Comparison of ENCODE assay signal across 16 cellular contexts in the genomic region with DNA sequence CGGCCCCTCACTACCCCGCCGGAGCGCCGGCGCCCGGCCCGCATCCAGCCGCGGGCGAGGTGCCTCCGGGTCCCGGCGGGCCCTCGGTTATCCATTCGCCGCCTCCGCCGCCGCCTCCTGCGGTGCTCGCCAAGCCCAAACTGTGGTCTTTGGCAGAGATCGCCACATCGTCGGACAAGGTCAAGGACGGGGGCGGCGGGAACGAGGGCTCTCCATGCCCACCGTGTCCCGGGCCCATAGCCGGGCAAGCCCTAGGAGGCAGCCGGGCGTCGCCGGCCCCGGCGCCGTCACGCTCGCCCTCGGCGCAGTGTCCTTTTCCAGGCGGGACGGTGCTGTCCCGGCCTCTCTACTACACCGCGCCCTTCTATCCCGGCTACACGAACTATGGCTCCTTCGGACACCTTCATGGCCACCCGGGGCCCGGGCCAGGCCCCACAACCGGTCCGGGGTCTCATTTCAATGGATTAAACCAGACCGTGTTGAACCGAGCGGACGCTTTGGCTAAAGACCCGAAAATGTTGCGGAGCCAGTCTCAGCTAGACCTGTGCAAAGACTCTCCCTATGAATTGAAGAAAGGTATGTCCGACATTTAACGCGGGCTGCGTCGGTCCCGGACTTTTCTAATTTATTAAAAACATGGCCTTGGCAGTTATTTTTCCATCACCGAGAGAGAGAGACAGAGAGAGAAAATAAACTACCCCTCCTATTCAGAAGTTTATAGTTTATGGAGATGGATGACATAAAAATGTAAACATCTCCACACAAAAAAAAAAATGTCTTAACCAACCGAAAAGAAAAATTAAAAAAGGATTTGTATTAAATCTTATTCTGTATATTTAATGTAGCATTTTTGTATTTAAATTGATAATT. TPM values are rescaled to one million over a fixed set of nuclear protein-coding genes. Genes with fewer than 3 reads are reported as not detected.
DNase-seq lines count a peak whose midpoint lies in the region; ATAC-seq, FAIRE-seq and TF ChIP-seq lines count a peak whose summit lies in the region.
"Had no signal": no experiment of that assay in that cellular context is flagged by ENCODE, and none has a peak within 500 bp of the region (broad histone marks: within the 10 kb centered on the region; RNA-seq: fewer than 3 reads in every experiment).

No MANE protein-coding gene starts in this region.

- no peaks in the 10 kb centered on the region for H3K79me1 ChIP-seq in H1 (ENCODE audit: low read depth, low read length)

- no peaks in the 10 kb centered on the region for H3K79me2 ChIP-seq in H1 (ENCODE audit: control insufficient read depth in 1 of 2, insufficient read depth in 2 of 2, low read length in 2 of 2)

- TF ChIP-seq POLR2A in H1 (IDR thresholded peaks at IDR 0.05; ENCODE audit: control extremely low read depth in 1 of 2, low read depth in 2 of 2, low read length in 2 of 2), result no peak

- no peak for TF ChIP-seq RAD21 in H1 (IDR thresholded peaks at IDR 0.05 in 1 of 2, conservative IDR thresholded peaks at IDR 0.05 in 1 of 2; ENCODE audit: low read depth in 2 of 2, low read length in 2 of 2)

- DNase-seq in H1 (ENCODE audit: low read depth in 1 of 2, low spot score in 2 of 2), result peak in 1 of 2 experiments; percentile 74
- DNase-seq in lung (ENCODE audit: low spot score), result no peak
- DNase-seq in H4 (ENCODE audit: low spot score), result no peak
- no peak for DNase-seq in hypothalamus (lab: John Stamatoyannopoulos, UW)
- DNase-seq in NCI-H1417 (lab: John Stamatoyannopoulos, UW), result no peak
- no peak for DNase-seq in SKM-1 treated with dmso at 0.1 percent for 144 hours (lab: John Stamatoyannopoulos, UW; ENCODE audit: unreplicated experiment)
- DNase-seq: activated CD8-positive, alpha-beta memory T cell treated with anti-CD3 and anti-CD28 coated beads for 24 hours; DMS153; NCI-H1694 treated with DMSO at 0.1 percent for 48 hours had no signal

- no peak overlapping the region; the same call in 1 of the 2 replicates for H3K18ac ChIP-seq in H1 (ENCODE audit: extremely low read depth, low read length)

- H2BK15ac ChIP-seq in H1 (ENCODE audit: low read length), result no peak overlapping the region

- H3K36me3 ChIP-seq in ES-I3 (ENCODE audit: insufficient read depth, low read length) (no peaks in the 10 kb centered on the region), H1 (ENCODE audit: control insufficient read depth in 2 of 4, insufficient read depth in 4 of 4, low read length in 3 of 4) (peaks cover 0 to 2% (median 0%) of the 10 kb centered on the region in 4 experiments; a peak in 1 of 8 replicates), lung (ENCODE audit: control insufficient read depth in 2 of 2, insufficient read depth in 2 of 2, low read length in 2 of 2) (no peaks in the 10 kb centered on the region)

- H3K4ac ChIP-seq in H1 (replicated peaks; ENCODE audit: insufficient read length, low read depth, low read length), result no peak overlapping the region

- H3K4me1 ChIP-seq in ES-I3 (ENCODE audit: insufficient read depth, low read length), result peaks cover 4% of the 10 kb centered on the region; the same call in 1 of the 2 replicates
- peaks cover 0 to 39% (median 22%) of the 10 kb centered on the region in 4 experiments; a peak in 6 of 7 replicates for H3K4me1 ChIP-seq in H1 (replicated peaks in 1 of 4; ENCODE audit: control insufficient read depth in 3 of 4, insufficient read depth in 4 of 4, low read length in 3 of 4)
- peaks cover 0 to 3% of the 10 kb centered on the region in 2 donors for H3K4me1 ChIP-seq in lung (ENCODE audit: control insufficient read depth in 2 of 2, insufficient read depth in 2 of 2, low read length in 2 of 2)

- no peak overlapping the region for H2AFZ ChIP-seq in H1 (ENCODE audit: low read length)

- no peak for FAIRE-seq in H1 (lab: Jason Lieb, UNC)

- POLR2A ChIA-PET in H1 (lab: Charles Lee; ENCODE audit: partially characterized antibody), result no interaction called here

- ATAC-seq in lung (ENCODE audit: insufficient read depth, low FRiP score), result no peak
- ATAC-seq: HCT116 had no signal

- H3K27ac ChIP-seq in 22Rv1 (peak overlapping the region; percentile 100), H1 (ENCODE audit: low read depth, low read length) (no peak overlapping the region), lung (ENCODE audit: low read depth in 1 of 2, low read length in 1 of 2) (peak overlapping the region; percentile 87 to 91)
- H3K27ac ChIP-seq: coronary artery, HL-60 had no signal

- H3K56ac ChIP-seq in H1 (replicated peaks; ENCODE audit: insufficient read length, low read depth, low read length), result no peak overlapping the region

- H2AK5ac ChIP-seq in H1 (ENCODE audit: low read depth, low read length), result no peak overlapping the region

- TF ChIP-seq CTCF in 22Rv1 (IDR thresholded peaks at IDR 0.05) (no peak), H1 (IDR thresholded peaks at IDR 0.05; ENCODE audit: control extremely low read depth in 1 of 3, insufficient read depth in 1 of 3, low read depth in 1 of 3, low read length in 3 of 3) (no peak), lung (IDR thresholded peaks at IDR 0.05; ENCODE audit: control extremely low read depth, extremely low read depth) (no peak)

- H4K91ac ChIP-seq in H1 (replicated peaks; ENCODE audit: insufficient read length, low read length), result no peak overlapping the region

- H4K8ac ChIP-seq in H1 (ENCODE audit: extremely low read depth, insufficient read depth, low read length), result no peak overlapping the region; the same call in 1 of the 2 replicates

- H4K5ac ChIP-seq in H1 (ENCODE audit: insufficient read length, low read depth, low read length), result no peak overlapping the region

- no peak overlapping the region for H3K23ac ChIP-seq in H1 (ENCODE audit: insufficient read length)

- H2BK5ac ChIP-seq in H1 (ENCODE audit: low read depth, low read length), result no peak overlapping the region

- no peak overlapping the region for H2BK20ac ChIP-seq in H1 (ENCODE audit: low read length)

- H3K4me2 ChIP-seq in H1 (ENCODE audit: insufficient read depth in 1 of 2, low read depth in 2 of 2, low read length in 2 of 2), result peak overlapping the region; percentile 95

- CTCF ChIA-PET in H1 (lab: Charles Lee; ENCODE audit: partially characterized antibody), result interaction anchor here (1.2 to 4.4 kb wide), 6 partner anchors 301 to 652 kb away, joined by 3 to 21 read pairs (median 8); a partner anchor contains a TSS

- WGBS in H1 (ENCODE audit: extremely low coverage in 1 of 2, insufficient coverage in 1 of 2, insufficient read length in 1 of 2, insufficient replicate concordance in 2 of 2, low coverage in 1 of 2, low lambda C conversion rate in 2 of 2, missing lambda C conversion rate in 1 of 2), 2 experiments, result 4% methylated on average over 45 of the region's 69 CpGs; no CpG with 5 or more reads in 1 of the 2 experiments
- 7% methylated on average over 54 to 69 of the region's 69 CpGs for WGBS in lung, 2 donors

- H3K27me3 ChIP-seq in H1 (replicated peaks in 1 of 4; ENCODE audit: control insufficient read depth in 3 of 4, extremely low read depth in 1 of 4, insufficient read depth in 3 of 4, low read length in 3 of 4) (peaks cover 42 to 81% (median 71%) of the 10 kb centered on the region in 4 experiments), lung (ENCODE audit: control insufficient read depth, insufficient read depth) (no peaks in the 10 kb centered on the region)

- no peak for TF ChIP-seq EP300 in H1 (IDR thresholded peaks at IDR 0.05; ENCODE audit: borderline replicate concordance in 1 of 2, low read depth in 2 of 2, low read length in 2 of 2)

- H3K4me3 ChIP-seq in H1 (ENCODE audit: extremely low read depth in 1 of 4, insufficient read depth in 2 of 4, low read depth in 3 of 4, low read length in 4 of 4) (peak overlapping the region; percentile 41 to 80 (median 64); a peak in 7 of 8 replicates), lung (peak overlapping the region; percentile 76)

- peaks cover 7 to 8% of the 10 kb centered on the region in 2 experiments for H4K20me1 ChIP-seq in H1 (replicated peaks in 1 of 2; ENCODE audit: control insufficient read depth in 1 of 2, insufficient read depth in 2 of 2, low read length in 2 of 2)

- no peak overlapping the region for H3K14ac ChIP-seq in H1 (ENCODE audit: insufficient read length)

- H3K9me3 ChIP-seq in ES-I3 (ENCODE audit: control insufficient read depth, insufficient read depth, low read length) (no peaks in the 10 kb centered on the region), H1 (ENCODE audit: insufficient read depth in 2 of 2, low read depth in 1 of 2, low read length in 1 of 2) (no peaks in the 10 kb centered on the region; a peak in 1 of 4 replicates), lung (ENCODE audit: control insufficient read depth in 2 of 2, insufficient read depth in 1 of 2, low read length in 1 of 2) (peaks cover 0 to 3% of the 10 kb centered on the region in 2 donors)

- peaks cover 26% of the 10 kb centered on the region for H3K23me2 ChIP-seq in H1 (ENCODE audit: low read depth, low read length)

- no peak overlapping the region for H2BK120ac ChIP-seq in H1 (replicated peaks; ENCODE audit: low read depth, low read length)

- H2BK12ac ChIP-seq in H1 (ENCODE audit: low read depth, low read length), result no peak overlapping the region

- H3K9ac ChIP-seq in ES-I3 (ENCODE audit: low read depth, low read length) (peak overlapping the region; percentile 48; the same call in 1 of the 2 replicates), H1 (replicated peaks in 1 of 4; ENCODE audit: extremely low read depth in 1 of 4, low read depth in 3 of 4, low read length in 3 of 4) (no peak overlapping the region)

TF ChIP-seq in H1, 55 proteins besides CTCF, POLR2A, EP300 and RAD21 (continues in another document):
- TF ChIP-seq CBX8 (IDR thresholded peaks at IDR 0.05; ENCODE audit: borderline replicate concordance, low read depth, low read length) (0 out of 2 replicates have a peak, but pooled peaks have one; percentile 70), GTF2F1 (IDR thresholded peaks at IDR 0.05; ENCODE audit: borderline replicate concordance, low read depth, low read length) (no peak)
- TF ChIP-seq, protein P1, sequence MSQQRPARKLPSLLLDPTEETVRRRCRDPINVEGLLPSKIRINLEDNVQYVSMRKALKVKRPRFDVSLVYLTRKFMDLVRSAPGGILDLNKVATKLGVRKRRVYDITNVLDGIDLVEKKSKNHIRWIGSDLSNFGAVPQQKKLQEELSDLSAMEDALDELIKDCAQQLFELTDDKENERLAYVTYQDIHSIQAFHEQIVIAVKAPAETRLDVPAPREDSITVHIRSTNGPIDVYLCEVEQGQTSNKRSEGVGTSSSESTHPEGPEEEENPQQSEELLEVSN (IDR thresholded peaks at IDR 0.05), result no peak

RNA-seq across cellular contexts. Expression of a gene that starts 2.9 kb away (rescaled TPM):
- 0.48 and 0.90 TPM in 2 replicates for total RNA-seq in H1 (2021; fragmentation: NEBNext Ultra II Directional; extraction: Animal tissue kit (Norgen Biotek cat#: 25700))
- polyA plus RNA-seq in H1 (2011; rRNA removed), result 0.56 and 1.4 TPM in 2 replicates
- polyA plus RNA-seq in H1 (2011; cell fraction: cytosol; rRNA removed), result 0.94 TPM
- polyA plus RNA-seq in H1 (2011; cell fraction: nucleus; rRNA removed), result 1.5 TPM
- 0.36 to 0.42 TPM (median 0.39 TPM) in 4 replicates for polyA plus RNA-seq in H1 (2012, experiment 1 of 2)
- 0.21 TPM for polyA plus RNA-seq in H1 (2012, experiment 2 of 2)
- polyA plus RNA-seq in H1 (2013, experiment 1 of 2), result 0.16 TPM
- polyA plus RNA-seq in H1 (2013, experiment 2 of 2), result 0.15 TPM
- polyA minus RNA-seq in H1 (2011; rRNA and poly(A)+ RNA removed), result 0.13 and 0.32 TPM in 2 replicates
- 2.8 TPM for polyA minus RNA-seq in H1 (2011; cell fraction: cytosol; rRNA and poly(A)+ RNA removed)
- 1.5 TPM for polyA minus RNA-seq in H1 (2011; cell fraction: nucleus; rRNA and poly(A)+ RNA removed)
- total RNA-seq in lung, result 10 to 100 TPM; 29.0 to 30.2 TPM
- 10 to 100 TPM in 1 of 2 donors, 1 to 10 TPM in 1; 5.6 to 22.5 TPM for polyA plus RNA-seq in lung
- 0.72 and 3.5 TPM in 2 replicates for total RNA-seq in H4 (2014; rRNA removed; shearing (Covaris generic))
- total RNA-seq: liver, temporal lobe had no signal
- polyA plus RNA-seq: liver had no signal
